ENCODE assay signal across 34 cellular contexts in genomic region chr7:118771672-118772071, GRCh38.
"Had no signal": no experiment of that assay in that cellular context is flagged by ENCODE, and none has a peak within 500 bp of the region (broad histone marks: within the 10 kb centered on the region; RNA-seq: fewer than 3 reads in every experiment).

No MANE protein-coding gene starts in this region.

- H3K4me1 Mint-ChIP-seq: activated CD4-positive, alpha-beta T cell treated with anti-CD3 and anti-CD28 coated beads for 36 hours; activated CD4-positive, alpha-beta T cell treated with anti-CD3 and anti-CD28 coated beads, Interleukin-2, amount 10 ng/mL, durations not matched to agents 24 days and 14 days; activated CD8-positive, alpha-beta memory T cell treated with anti-CD3 and anti-CD28 coated beads, Interleukin-2, amount 10 ng/mL, durations not matched to agents 7 days and 5 days; activated naive CD4-positive, alpha-beta T cell treated with anti-CD3 and anti-CD28 coated beads, Interleukin-2, amount 50 U/mL, for 24 hours; activated naive CD8-positive, alpha-beta T cell treated with anti-CD3 and anti-CD28 coated beads for 36 hours; activated naive CD8-positive, alpha-beta T cell treated with anti-CD3 and anti-CD28 coated beads, Interleukin-2, amount 50 U/mL, for 24 hours; T-helper 17 cell had no signal

- H3K9me3 ChIP-seq: body of pancreas, esophagus squamous epithelium, heart left ventricle had no signal

- H3K4me1 ChIP-seq: adrenal gland, body of pancreas, heart left ventricle had no signal

- H3K9me3 Mint-ChIP-seq: activated CD4-positive, alpha-beta T cell treated with anti-CD3 and anti-CD28 coated beads, Interleukin-2, amount 10 ng/mL, durations not matched to agents 24 days and 14 days; activated naive CD4-positive, alpha-beta T cell treated with anti-CD3 and anti-CD28 coated beads for 36 hours; activated naive CD4-positive, alpha-beta T cell treated with anti-CD3 and anti-CD28 coated beads, Interleukin-2, amount 50 U/mL, for 24 hours; activated naive CD8-positive, alpha-beta T cell treated with anti-CD3 and anti-CD28 coated beads for 36 hours; activated T-helper 1 cell treated with anti-CD3 and anti-CD28 coated beads, Interleukin-12 subunit alpha, Interleukin-12 subunit beta, Interleukin-2, Interleukin-4 antibody, amounts not matched to agents 30 ng/mL and 10 ng/mL and 1 ng/mL, durations not matched to agents 14 hours and 24 hours and 36 hours; activated T-helper 2 cell treated with anti-CD3 and anti-CD28 coated beads, Interferon-gamma antibody, Interleukin-2, Interleukin-4, amounts not matched to agents 10 μg/mL and 5 μg/mL and 100 μg/mL, durations not matched to agents 14 hours and 24 hours and 36 hours had no signal

- H3K27ac Mint-ChIP-seq: activated CD4-positive, alpha-beta memory T cell treated with anti-CD3 and anti-CD28 coated beads for 36 hours; activated CD4-positive, alpha-beta T cell treated with anti-CD3 and anti-CD28 coated beads for 36 hours; activated CD4-positive, alpha-beta T cell treated with anti-CD3 and anti-CD28 coated beads, Interleukin-2, amount 10 ng/mL, durations not matched to agents 24 days and 14 days; activated CD8-positive, alpha-beta memory T cell treated with anti-CD3 and anti-CD28 coated beads, Interleukin-2, amount 10 ng/mL, durations not matched to agents 7 days and 5 days; activated CD8-positive, alpha-beta T cell treated with anti-CD3 and anti-CD28 coated beads, Interleukin-2, amount 10 ng/mL, durations not matched to agents 7 days and 5 days; activated naive CD4-positive, alpha-beta T cell treated with anti-CD3 and anti-CD28 coated beads for 36 hours; activated naive CD4-positive, alpha-beta T cell treated with anti-CD3 and anti-CD28 coated beads, Interleukin-2, amount 50 U/mL, for 24 hours; activated naive CD8-positive, alpha-beta T cell treated with anti-CD3 and anti-CD28 coated beads for 36 hours; activated naive CD8-positive, alpha-beta T cell treated with anti-CD3 and anti-CD28 coated beads, Interleukin-2, amount 50 U/mL, for 24 hours; activated T-helper 1 cell treated with anti-CD3 and anti-CD28 coated beads, Interleukin-12 subunit alpha, Interleukin-12 subunit beta, Interleukin-2, Interleukin-4 antibody, amounts not matched to agents 30 ng/mL and 10 ng/mL and 1 ng/mL, durations not matched to agents 14 hours and 24 hours and 36 hours; activated T-helper 2 cell treated with anti-CD3 and anti-CD28 coated beads, Interferon-gamma antibody, Interleukin-2, Interleukin-4, amounts not matched to agents 10 μg/mL and 5 μg/mL and 100 μg/mL, durations not matched to agents 14 hours and 24 hours and 36 hours; T-helper 17 cell; T-helper 2 cell treated with Interferon-gamma antibody and Interleukin-4, amounts not matched to agents 5 μg/mL and 100 μg/mL, for 36 hours had no signal

- H3K36me3 Mint-ChIP-seq: activated CD4-positive, alpha-beta memory T cell treated with anti-CD3 and anti-CD28 coated beads for 36 hours; activated CD8-positive, alpha-beta memory T cell treated with anti-CD3 and anti-CD28 coated beads, Interleukin-2, amount 10 ng/mL, durations not matched to agents 7 days and 5 days; activated naive CD4-positive, alpha-beta T cell treated with anti-CD3 and anti-CD28 coated beads, Interleukin-2, amount 50 U/mL, for 24 hours; activated naive CD8-positive, alpha-beta T cell treated with anti-CD3 and anti-CD28 coated beads for 36 hours had no signal

- H3K36me3 ChIP-seq: adrenal gland, esophagus squamous epithelium, heart left ventricle, WERI-Rb-1 had no signal

- H3K4me3 Mint-ChIP-seq: activated CD4-positive, alpha-beta memory T cell treated with anti-CD3 and anti-CD28 coated beads for 36 hours; activated CD4-positive, alpha-beta T cell treated with anti-CD3 and anti-CD28 coated beads for 36 hours; activated CD4-positive, alpha-beta T cell treated with anti-CD3 and anti-CD28 coated beads, Interleukin-2, amount 10 ng/mL, durations not matched to agents 24 days and 14 days; activated CD8-positive, alpha-beta memory T cell treated with anti-CD3 and anti-CD28 coated beads, Interleukin-2, amount 10 ng/mL, durations not matched to agents 7 days and 5 days; activated CD8-positive, alpha-beta T cell treated with anti-CD3 and anti-CD28 coated beads, Interleukin-2, amount 10 ng/mL, durations not matched to agents 7 days and 5 days; activated naive CD4-positive, alpha-beta T cell treated with anti-CD3 and anti-CD28 coated beads for 36 hours; activated naive CD4-positive, alpha-beta T cell treated with anti-CD3 and anti-CD28 coated beads, Interleukin-2, amount 50 U/mL, for 24 hours; activated naive CD8-positive, alpha-beta T cell treated with anti-CD3 and anti-CD28 coated beads for 36 hours; activated naive CD8-positive, alpha-beta T cell treated with anti-CD3 and anti-CD28 coated beads, Interleukin-2, amount 50 U/mL, for 24 hours; activated T-helper 1 cell treated with anti-CD3 and anti-CD28 coated beads, Interleukin-12 subunit alpha, Interleukin-12 subunit beta, Interleukin-2, Interleukin-4 antibody, amounts not matched to agents 30 ng/mL and 10 ng/mL and 1 ng/mL, durations not matched to agents 14 hours and 24 hours and 36 hours; T-helper 17 cell; T-helper 2 cell treated with Interferon-gamma antibody and Interleukin-4, amounts not matched to agents 5 μg/mL and 100 μg/mL, for 36 hours had no signal

- H3K27me3 Mint-ChIP-seq: activated CD4-positive, alpha-beta memory T cell treated with anti-CD3 and anti-CD28 coated beads for 36 hours; activated CD4-positive, alpha-beta T cell treated with anti-CD3 and anti-CD28 coated beads for 36 hours; activated CD4-positive, alpha-beta T cell treated with anti-CD3 and anti-CD28 coated beads, Interleukin-2, amount 10 ng/mL, durations not matched to agents 24 days and 14 days; activated CD8-positive, alpha-beta memory T cell treated with anti-CD3 and anti-CD28 coated beads, Interleukin-2, amount 10 ng/mL, durations not matched to agents 7 days and 5 days; activated naive CD4-positive, alpha-beta T cell treated with anti-CD3 and anti-CD28 coated beads, Interleukin-2, amount 50 U/mL, for 24 hours; activated naive CD8-positive, alpha-beta T cell treated with anti-CD3 and anti-CD28 coated beads for 36 hours; activated naive CD8-positive, alpha-beta T cell treated with anti-CD3 and anti-CD28 coated beads, Interleukin-2, amount 50 U/mL, for 24 hours; T-helper 17 cell had no signal

- H3K27me3 ChIP-seq: adrenal gland, body of pancreas, esophagus squamous epithelium, heart left ventricle had no signal

- H3K27ac ChIP-seq: adrenal gland, body of pancreas, epithelial cell of prostate, esophagus squamous epithelium, heart left ventricle, WERI-Rb-1 had no signal

- H3K4me3 ChIP-seq: adrenal gland, body of pancreas, esophagus squamous epithelium, heart left ventricle had no signal

- DNase-seq: activated CD4-positive, alpha-beta memory T cell treated with anti-CD3 and anti-CD28 coated beads for 36 hours; activated CD4-positive, alpha-beta T cell treated with anti-CD3 and anti-CD28 coated beads for 36 hours; activated CD4-positive, alpha-beta T cell treated with anti-CD3 and anti-CD28 coated beads, Interleukin-2, amount 10 ng/mL, durations not matched to agents 24 days and 14 days; activated CD4-positive, CD25-positive, alpha-beta regulatory T cell; activated CD4-positive, CD25-positive, alpha-beta regulatory T cell treated with anti-CD3 and anti-CD28 coated beads, Interleukin-2, amount 50 U/mL, for 72 hours; activated CD8-positive, alpha-beta memory T cell treated with anti-CD3 and anti-CD28 coated beads, Interleukin-2, amount 10 ng/mL, durations not matched to agents 7 days and 5 days; activated CD8-positive, alpha-beta memory T cell treated with anti-CD3 and anti-CD28 coated beads, Interleukin-2, amount 50 U/mL, for 4 hours; activated CD8-positive, alpha-beta T cell treated with anti-CD3 and anti-CD28 coated beads, Interleukin-2, amount 10 ng/mL, durations not matched to agents 7 days and 5 days; activated effector memory CD4-positive, alpha-beta T cell treated with anti-CD3 and anti-CD28 coated beads, Interleukin-2, amount 50 U/mL, for 16 hours; activated naive CD4-positive, alpha-beta T cell treated with anti-CD3 and anti-CD28 coated beads for 36 hours; activated naive CD8-positive, alpha-beta T cell treated with anti-CD3 and anti-CD28 coated beads for 36 hours; activated naive CD8-positive, alpha-beta T cell treated with anti-CD3 and anti-CD28 coated beads, Interleukin-2, amount 50 U/mL, for 24 hours; activated T-cell treated with anti-CD3 and anti-CD28 coated beads, Interleukin-2, amount 50 U/mL, for 1 hour; activated T-cell treated with anti-CD3 and anti-CD28 coated beads, Interleukin-2, amount 50 U/mL, for 48 hours; adrenal gland; amygdala; aorta; body of pancreas; caudate nucleus; cortex of kidney; dermis blood vessel endothelial cell; effector CD4-positive, alpha-beta T cell; esophagus squamous epithelium; glutamatergic neuron; heart left ventricle; T-helper 1 cell; T-helper 17 cell; T1000; WERI-Rb-1 had no signal

- ATAC-seq: activated CD4-positive, alpha-beta T cell treated with anti-CD3 and anti-CD28 coated beads for 36 hours; activated CD8-positive, alpha-beta memory T cell treated with anti-CD3 and anti-CD28 coated beads, Interleukin-2, amount 10 ng/mL, durations not matched to agents 7 days and 5 days; activated CD8-positive, alpha-beta T cell treated with anti-CD3 and anti-CD28 coated beads, Interleukin-2, amount 10 ng/mL, durations not matched to agents 7 days and 5 days; activated naive CD8-positive, alpha-beta T cell treated with anti-CD3 and anti-CD28 coated beads, Interleukin-2, amount 50 U/mL, for 24 hours; body of pancreas; heart left ventricle; T-helper 17 cell had no signal
